In the genomic region with DNA sequence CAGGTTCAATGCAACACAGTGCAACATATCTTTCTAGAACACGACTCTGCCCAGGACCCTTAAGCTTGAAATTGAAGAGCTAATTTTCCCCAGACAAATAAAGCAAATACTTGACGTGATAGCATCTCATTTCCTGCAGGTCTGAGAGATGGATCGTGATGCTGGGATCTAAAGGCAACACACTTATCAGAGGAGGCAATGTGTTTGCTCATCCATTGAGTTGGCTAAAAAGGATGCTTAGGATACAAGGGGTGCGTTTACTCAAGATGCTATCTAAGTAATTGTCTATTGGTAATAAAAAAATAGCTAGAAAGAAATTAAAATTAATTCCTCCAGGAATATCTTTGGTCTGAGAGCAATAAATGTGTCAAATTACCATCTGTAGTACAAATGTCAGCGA, we compare ENCODE assay signal across 22 cellular contexts.
DNase-seq lines count a peak whose midpoint lies in the region; ATAC-seq and TF ChIP-seq lines count a peak whose summit lies in the region.
"Had no signal": no experiment of that assay in that cellular context is flagged by ENCODE, and none has a peak within 500 bp of the region (broad histone marks: within the 10 kb centered on the region; RNA-seq: fewer than 3 reads in every experiment).

No MANE protein-coding gene starts in this region.

- TF ChIP-seq EP300 in tibial nerve (IDR thresholded peaks at IDR 0.05): no peak

- H2AFZ ChIP-seq in GM23248: no peak overlapping the region
- H2AFZ ChIP-seq: parathyroid adenoma had no signal

- ATAC-seq in GM21390 (IDR thresholded peaks at IDR 0.05; ENCODE audit: unreplicated experiment): no peak
- ATAC-seq: activated T-helper 17 cell treated with anti-CD3 and anti-CD28 coated beads, Interleukin-2, amount 50 U/mL, for 72 hours; left lobe of liver; PC-3; T-cell had no signal

- no peak for TF ChIP-seq CTCF in WERI-Rb-1 (IDR thresholded peaks at IDR 0.05; ENCODE audit: low read depth, low read length)
- TF ChIP-seq CTCF in tibial nerve (IDR thresholded peaks at IDR 0.05): no peak

- H4K20me1 ChIP-seq in GM23248 (ENCODE audit: insufficient read depth): no peaks in the 10 kb centered on the region

- peaks cover 48% of the 10 kb centered on the region for H3K4me1 ChIP-seq in GM23248 (ENCODE audit: insufficient read depth)
- peaks cover 0 to 23% (median 15%) of the 10 kb centered on the region in 4 donors for H3K4me1 ChIP-seq in tibial nerve

- DNase-seq in GM23248: no peak
- peak; percentile 52 for DNase-seq in NCI-H146 treated with DMSO at 0.1 percent for 48 hours (lab: John Stamatoyannopoulos, UW; ENCODE audit: unreplicated experiment)
- DNase-seq in NCI-H69 (lab: John Stamatoyannopoulos, UW): peak; percentile 80
- no peak for DNase-seq in WERI-Rb-1
- DNase-seq in tibial nerve (ENCODE audit: low spot score in 2 of 2): no peak
- no peak for DNase-seq in NCI-H2029 treated with DMSO at 0.1 percent for 48 hours (lab: John Stamatoyannopoulos, UW)
- DNase-seq: activated CD4-positive, alpha-beta T cell treated with anti-CD3 and anti-CD28 coated beads, Interleukin-2, amount 50 U/mL, for 4 hours; activated naive CD4-positive, alpha-beta T cell treated with anti-CD3 and anti-CD28 coated beads, Interleukin-2, amount 50 U/mL, for 16 hours; anterior cingulate cortex; C1 segment of cervical spinal cord; COR-L47; effector CD8-positive, alpha-beta T cell; NCI-H2227 treated with DMSO at 0.1 percent for 48 hours; PC-3; stimulated activated CD4-positive, alpha-beta T cell treated with anti-CD3 and anti-CD28 coated beads, Interleukin-1b, Interleukin-23, amount 100 ng/mL, for 48 hours; T-cell had no signal

- H3K9ac ChIP-seq in GM23248: no peak overlapping the region
- H3K9ac ChIP-seq: parathyroid adenoma had no signal

- H3K4me3 ChIP-seq in GM23248 (no peak overlapping the region), WERI-Rb-1 (ENCODE audit: low read depth, low read length) (no peak overlapping the region), tibial nerve (no peak overlapping the region)
- H3K4me3 ChIP-seq: smooth muscle cell had no signal

- TF ChIP-seq POLR2A in tibial nerve (IDR thresholded peaks at IDR 0.05): no peak

- no peaks in the 10 kb centered on the region for H3K9me2 ChIP-seq in GM23248 (ENCODE audit: insufficient read depth)

- no peaks in the 10 kb centered on the region for H3K9me3 ChIP-seq in GM23248 (ENCODE audit: low read depth)
- H3K9me3 ChIP-seq in WERI-Rb-1 (ENCODE audit: severe bottlenecking): no peaks in the 10 kb centered on the region
- no peaks in the 10 kb centered on the region for H3K9me3 ChIP-seq in tibial nerve

- 39 to 44% methylated on average over 5 of the region's 5 CpGs for WGBS in GM23248 (ENCODE audit: low coverage in 1 of 2, low lambda C conversion rate in 2 of 2, missing lambda C conversion rate in 2 of 2), 2 experiments
- 83 to 85% methylated on average over 5 of the region's 5 CpGs for WGBS in tibial nerve, 2 donors

- no peaks in the 10 kb centered on the region for H3K36me3 ChIP-seq in GM23248 (ENCODE audit: low read depth)
- no peaks in the 10 kb centered on the region for H3K36me3 ChIP-seq in WERI-Rb-1
- no peaks in the 10 kb centered on the region for H3K36me3 ChIP-seq in tibial nerve

- no peak overlapping the region for H3K4me2 ChIP-seq in GM23248 (ENCODE audit: unreplicated experiment)

- H3K27ac ChIP-seq in GM23248 (peak overlapping the region; percentile 96; the same call in 1 of the 2 replicates), WERI-Rb-1 (peak overlapping the region; percentile 74; the same call in 1 of the 2 replicates), tibial nerve (no peak overlapping the region)
- H3K27ac ChIP-seq: epithelial cell of prostate, parathyroid adenoma had no signal

- H3K79me2 ChIP-seq in GM23248 (ENCODE audit: insufficient read depth): no peaks in the 10 kb centered on the region
- H3K79me2 ChIP-seq: parathyroid adenoma had no signal

- peaks cover 51% of the 10 kb centered on the region for H3F3A ChIP-seq in GM23248 (ENCODE audit: insufficient read depth)

- H3K27me3 ChIP-seq in GM23248 (replicated peaks; ENCODE audit: insufficient read depth) (no peaks in the 10 kb centered on the region), WERI-Rb-1 (ENCODE audit: insufficient read depth, low read depth, severe bottlenecking) (no peaks in the 10 kb centered on the region), tibial nerve (no peaks in the 10 kb centered on the region)

- in situ Hi-C loops in GM23248 (cut with MboI): no loop called here

Comparison
In these comparisons a context has a peak if more than half of its experiments do, and no peak if none do; other contexts are left out.
1. DNase-seq: peak in NCI-H146 treated with DMSO at 0.1 percent for 48 hours (single experiment) and NCI-H69 (single experiment); none in GM23248 (single experiment), WERI-Rb-1 (single experiment), tibial nerve (0 of 2) and NCI-H2029 treated with DMSO at 0.1 percent for 48 hours (single experiment).
2. H3K27ac ChIP-seq: peak in GM23248 (single experiment) and WERI-Rb-1 (single experiment); none in tibial nerve (0 of 4).